8 cellular contexts compared by ENCODE assay signal in genomic region chr6:73515204-73516101, GRCh38. TPM values are rescaled to one million over a fixed set of nuclear protein-coding genes. Genes with fewer than 3 reads are reported as not detected.
DNase-seq lines count a peak whose midpoint lies in the region; ATAC-seq lines count a peak whose summit lies in the region.

No MANE protein-coding gene starts in this region.

- DNase-seq in DMS53 treated with DMSO at 0.1 percent for 48 hours (lab: John Stamatoyannopoulos, UW; ENCODE audit: unreplicated experiment) (peak; percentile 85), OCI-M2 (lab: John Stamatoyannopoulos, UW; ENCODE audit: unreplicated experiment) (peak; percentile 80), head of caudate nucleus (peak in 39 of 42 donors; percentile 17 to 84 (median 60)), pulmonary artery endothelial cell (ENCODE audit: low read depth, low spot score) (peak; percentile 57)
- no peak for DNase-seq in activated naive CD4-positive, alpha-beta T cell treated with anti-CD3 and anti-CD28 coated beads, Interleukin-2, amount 50 U/mL, for 72 hours (ENCODE audit: low spot score in 2 of 2)

- peaks cover 38 to 40% of the 10 kb centered on the region in 2 donors for H3K36me3 Mint-ChIP-seq in activated naive CD4-positive, alpha-beta T cell treated with anti-CD3 and anti-CD28 coated beads, Interleukin-2, amount 50 U/mL, for 72 hours

- ATAC-seq in GM19324 (IDR thresholded peaks at IDR 0.05; ENCODE audit: low FRiP score, unreplicated experiment) (peak; percentile 31), HG03439 (IDR thresholded peaks at IDR 0.05; ENCODE audit: unreplicated experiment) (peak; percentile 45), HG02970 (IDR thresholded peaks at IDR 0.05; ENCODE audit: low FRiP score, unreplicated experiment) (no peak)
- ATAC-seq in activated naive CD4-positive, alpha-beta T cell treated with anti-CD3 and anti-CD28 coated beads, Interleukin-2, amount 50 U/mL, for 72 hours, result peak; percentile 10 to 39

- peak overlapping the region; percentile 85 to 92 for H3K27ac Mint-ChIP-seq in activated naive CD4-positive, alpha-beta T cell treated with anti-CD3 and anti-CD28 coated beads, Interleukin-2, amount 50 U/mL, for 72 hours

- H3K9me3 Mint-ChIP-seq in activated naive CD4-positive, alpha-beta T cell treated with anti-CD3 and anti-CD28 coated beads, Interleukin-2, amount 50 U/mL, for 72 hours, result no peaks in the 10 kb centered on the region

- intact Hi-C loops in head of caudate nucleus (cut with DNase I), result loop anchor here (5.0 to 10.0 kb wide), 2 partner anchors 61 to 137 kb away; partner anchors contain the start of genes CGAS and SLC17A5

RNA-seq across cellular contexts. Expression of gene EEF1A1, which starts 5.4 kb away (rescaled TPM):
- over 10,000 TPM; 10,985 to 16,838 TPM for total RNA-seq in activated naive CD4-positive, alpha-beta T cell treated with anti-CD3 and anti-CD28 coated beads, Interleukin-2, amount 50 U/mL, for 72 hours
- total RNA-seq in pulmonary artery endothelial cell, result 20,734 and 25,322 TPM in 2 replicates

RNA-seq across cellular contexts. Expression of gene MTO1, which starts 53.9 kb away (rescaled TPM):
- total RNA-seq in activated naive CD4-positive, alpha-beta T cell treated with anti-CD3 and anti-CD28 coated beads, Interleukin-2, amount 50 U/mL, for 72 hours, result 10 to 100 TPM; 40.9 to 66.3 TPM
- 23.4 and 33.5 TPM in 2 replicates for total RNA-seq in pulmonary artery endothelial cell

Comparison
In these comparisons a context has a peak if more than half of its experiments do, and no peak if none do; other contexts are left out.
1. DNase-seq: peak in DMS53 treated with DMSO at 0.1 percent for 48 hours (single experiment), OCI-M2 (single experiment), head of caudate nucleus (39 of 42) and pulmonary artery endothelial cell (single experiment); none in activated naive CD4-positive, alpha-beta T cell treated with anti-CD3 and anti-CD28 coated beads, Interleukin-2, amount 50 U/mL, for 72 hours (0 of 2).